2 cellular contexts compared by ENCODE assay signal in genomic region chr2:61878756-61879155, GRCh38.
TF ChIP-seq lines count a peak whose summit lies in the region.

No MANE protein-coding gene starts in this region.

TF ChIP-seq in HepG2, 621 proteins besides CTCF, POLR2A, EP300 and RAD21:
- TF ChIP-seq RBFOX2 (IDR thresholded peaks at IDR 0.05; ENCODE audit: low read depth, low read length) (peak; percentile 21; the same call in 1 of the 2 replicates), ZNF30 (CRISPR knock-in tag; IDR thresholded peaks at IDR 0.05) (no peak)

TF ChIP-seq in GM12878, 131 proteins besides CTCF, POLR2A, EP300 and RAD21:
- TF ChIP-seq BCLAF1 (IDR thresholded peaks at IDR 0.05) (no peak), JUND (IDR thresholded peaks at IDR 0.05; ENCODE audit: low read depth, low read length) (no peak), NBN (IDR thresholded peaks at IDR 0.05) (no peak), MYC (IDR thresholded peaks at IDR 0.05; ENCODE audit: insufficient read depth, insufficient read length, insufficient replicate concordance, low read length, severe bottlenecking) (no peak), SUPT20H (IDR thresholded peaks at IDR 0.05; ENCODE audit: borderline replicate concordance, control insufficient read depth, low read depth, low read length) (no peak), HDAC2 (IDR thresholded peaks at IDR 0.05) (no peak), NR2C1 (IDR thresholded peaks at IDR 0.05) (no peak), TARDBP (IDR thresholded peaks at IDR 0.05; ENCODE audit: borderline replicate concordance) (no peak), BMI1 (IDR thresholded peaks at IDR 0.05; ENCODE audit: borderline replicate concordance) (no peak), MEF2A (IDR thresholded peaks at IDR 0.05; ENCODE audit: insufficient read depth, low read depth, low read length) (no peak), BRCA1 (IDR thresholded peaks at IDR 0.05; ENCODE audit: low read depth, low read length) (no peak), ZBTB40 (IDR thresholded peaks at IDR 0.05; ENCODE audit: borderline replicate concordance) (no peak), CBFB (IDR thresholded peaks at IDR 0.05; ENCODE audit: low read depth) (no peak), ETV6 (conservative IDR thresholded peaks at IDR 0.05 in 1 of 2, IDR thresholded peaks at IDR 0.05 in 1 of 2; ENCODE audit: borderline replicate concordance in 1 of 2, low read depth in 1 of 2) (no peak)
